ENCODE assay signal across 19 cellular contexts in the genomic region with DNA sequence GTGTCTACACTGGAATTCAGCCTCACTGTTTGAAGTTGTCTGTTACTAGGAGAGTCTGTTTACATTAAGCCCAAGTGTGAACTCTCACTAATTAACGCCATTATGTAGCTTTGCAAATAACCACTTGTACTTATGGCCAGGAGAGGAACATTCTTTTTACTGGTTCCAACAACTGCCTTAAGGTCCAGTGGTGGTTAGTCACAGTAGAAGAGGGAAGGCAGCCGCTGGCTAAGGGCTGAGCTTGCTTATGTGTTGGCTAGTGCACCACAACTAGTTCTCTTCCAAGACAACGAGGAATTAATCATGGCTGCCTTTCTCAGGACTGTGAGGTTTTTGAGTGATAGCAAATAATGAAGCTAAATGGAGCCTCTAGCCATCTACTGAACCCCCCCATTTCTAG. TPM values are rescaled to one million over a fixed set of nuclear protein-coding genes. Genes with fewer than 3 reads are reported as not detected.
DNase-seq lines count a peak whose midpoint lies in the region; ATAC-seq lines count a peak whose summit lies in the region.
"Had no signal": no experiment of that assay in that cellular context is flagged by ENCODE, and none has a peak within 500 bp of the region (broad histone marks: within the 10 kb centered on the region; RNA-seq: fewer than 3 reads in every experiment).

No MANE protein-coding gene starts in this region.

- WGBS in mesendoderm (ENCODE audit: extremely low coverage, insufficient coverage, low lambda C conversion rate), result no CpG with 5 or more reads among the region's 3 CpGs

- ATAC-seq in GM18873 (IDR thresholded peaks at IDR 0.05; ENCODE audit: low FRiP score, unreplicated experiment), result no peak

- no peak overlapping the region for H3K9ac ChIP-seq in mesendoderm (ENCODE audit: low read length)

- H3K27me3 ChIP-seq in mesendoderm (ENCODE audit: insufficient read depth, low read length, poor library complexity), result no peaks in the 10 kb centered on the region
- H3K27me3 ChIP-seq: SJSA1 had no signal

- H2BK5ac ChIP-seq in mesendoderm (ENCODE audit: low read length), result no peak overlapping the region

- no peak overlapping the region for H2BK15ac ChIP-seq in mesendoderm (replicated peaks; ENCODE audit: low read depth)

- H3K23ac ChIP-seq in mesendoderm (ENCODE audit: low read length), result no peak overlapping the region

- no peaks in the 10 kb centered on the region for H3K79me1 ChIP-seq in mesendoderm (ENCODE audit: low read length)

- no peaks in the 10 kb centered on the region for H3K79me2 ChIP-seq in mesendoderm (ENCODE audit: control insufficient read depth, insufficient read depth, low read length)

- no peak overlapping the region for H3K56ac ChIP-seq in mesendoderm (ENCODE audit: low read length)

- no peak overlapping the region for H3K4me3 ChIP-seq in mesendoderm (ENCODE audit: low read length)
- H3K4me3 ChIP-seq: SJSA1 had no signal

- H4K5ac ChIP-seq in mesendoderm (ENCODE audit: low read length), result no peak overlapping the region

- no peak overlapping the region for H2AK5ac ChIP-seq in mesendoderm (ENCODE audit: low read length)

- peaks cover 4% of the 10 kb centered on the region for H3K4me1 ChIP-seq in mesendoderm (ENCODE audit: control insufficient read depth, low read depth, low read length)

- no peak overlapping the region for H2BK120ac ChIP-seq in mesendoderm (ENCODE audit: low read depth, low read length)

- DNase-seq in COR-L47 (lab: John Stamatoyannopoulos, UW) (peak; percentile 65), M059J (ENCODE audit: low read depth) (peak; percentile 33), astrocyte of the hippocampus (ENCODE audit: low read depth, low spot score) (peak; percentile 69), mesendoderm (peak; percentile 82), cardiac septum (ENCODE audit: low spot score) (no peak), NCI-H82 (lab: John Stamatoyannopoulos, UW) (no peak)
- no peak for DNase-seq in effector CD8-positive, alpha-beta T cell (lab: John Stamatoyannopoulos, UW)
- DNase-seq: activated CD4-positive, alpha-beta T cell treated with anti-CD3 and anti-CD28 coated beads for 48 hours; activated CD8-positive, alpha-beta memory T cell treated with anti-CD3 and anti-CD28 coated beads, Interleukin-2, amount 50 U/mL, for 48 hours; aorta; Calu3; erythroblast; head of caudate nucleus; NCI-H524; OCI-M1; stimulated activated CD4-positive, alpha-beta T cell treated with anti-CD3 and anti-CD28 coated beads, Interleukin-4, amount 100 ng/mL, for 1 hour; T1000 had no signal

- H3K18ac ChIP-seq in mesendoderm (ENCODE audit: low read length), result no peak overlapping the region

- no peak overlapping the region for H4K8ac ChIP-seq in mesendoderm (ENCODE audit: low read depth, low read length)

- no peaks in the 10 kb centered on the region for H3K36me3 ChIP-seq in mesendoderm (ENCODE audit: control insufficient read depth, insufficient read depth, low read length)
- H3K36me3 ChIP-seq: SJSA1 had no signal

- H3K4me2 ChIP-seq in mesendoderm (ENCODE audit: low read length), result no peak overlapping the region

- no peak overlapping the region for H3K27ac ChIP-seq in mesendoderm (ENCODE audit: low read depth, low read length)

- intact Hi-C loops in cardiac septum (cut with DNase I), result no loop called here

- no peak overlapping the region for H3K4ac ChIP-seq in mesendoderm (ENCODE audit: low read depth, low read length)

RNA-seq across cellular contexts. Expression of gene SLC22A23, which starts 14.9 kb away (rescaled TPM):
- 0.54 and 0.64 TPM in 2 replicates for total RNA-seq in M059J (2014; rRNA removed; shearing (Covaris generic))
- polyA plus RNA-seq in mesendoderm (2013, experiment 1 of 2), result 7.9 TPM
- polyA plus RNA-seq in mesendoderm (2013, experiment 2 of 2), result 8.4 TPM
- total RNA-seq in cardiac septum, result 3.2 TPM

Comparison
In these comparisons a context has a peak if more than half of its experiments do, and no peak if none do; other contexts are left out.
1. DNase-seq: peak in COR-L47 (single experiment), M059J (single experiment), astrocyte of the hippocampus (single experiment) and mesendoderm (single experiment); none in cardiac septum (single experiment), effector CD8-positive, alpha-beta T cell (single experiment) and NCI-H82 (single experiment).